22 cellular contexts compared by ENCODE assay signal in genomic region chr21:29538115-29538514, GRCh38.
DNase-seq lines count a peak whose midpoint lies in the region; ATAC-seq and TF ChIP-seq lines count a peak whose summit lies in the region.
"Had no signal": no experiment of that assay in that cellular context is flagged by ENCODE, and none has a peak within 500 bp of the region (broad histone marks: within the 10 kb centered on the region; RNA-seq: fewer than 3 reads in every experiment).

No MANE protein-coding gene starts in this region.

- no peaks in the 10 kb centered on the region for H3K9me3 ChIP-seq in AG04450 (ENCODE audit: control insufficient read depth, insufficient read depth, low read length)
- H3K9me3 ChIP-seq: gastroesophageal sphincter, prostate gland had no signal

- no peak for ATAC-seq in GM18498 (IDR thresholded peaks at IDR 0.05; ENCODE audit: unreplicated experiment)
- ATAC-seq: gastroesophageal sphincter, T-helper 17 cell had no signal

- CTCF ChIA-PET in AG04450 (lab: Charles Lee): interaction anchor here (0.6 kb wide), 1 partner anchor 386 kb away, joined by 3 read pairs; no protein-coding TSS in a partner anchor

- H3K4me3 ChIP-seq in AG04450 (ENCODE audit: low read depth, low read length): no peak overlapping the region
- H3K4me3 ChIP-seq: coronary artery, gastroesophageal sphincter, prostate gland had no signal

- no peak overlapping the region for H3K27ac ChIP-seq in AG04450 (ENCODE audit: low read depth, low read length)
- H3K27ac ChIP-seq: coronary artery, gastroesophageal sphincter, KMS-11, prostate gland, VCaP had no signal

- no peaks in the 10 kb centered on the region for H3K27me3 ChIP-seq in AG04450 (ENCODE audit: control insufficient read depth, insufficient read depth, low read length)
- H3K27me3 ChIP-seq: gastroesophageal sphincter had no signal

- POLR2A ChIA-PET in AG04450 (lab: Yijun Ruan, JAX): no interaction called here

- peak; percentile 20 for DNase-seq in AG04450 (ENCODE audit: low read depth, low spot score)
- DNase-seq in LHCN-M2 (ENCODE audit: low read depth): peak; percentile 41
- peak; percentile 16 for DNase-seq in brain pericyte (ENCODE audit: low read depth, low spot score)
- peak; percentile 68 for DNase-seq in iris pigment epithelial cell (ENCODE audit: low read depth)
- no peak for DNase-seq in NCI-H2081 (lab: John Stamatoyannopoulos, UW)
- no peak for DNase-seq in germinal center (ENCODE audit: low spot score)
- no peak for DNase-seq in HPDE6-E6E7 (ENCODE audit: extremely low spot score)
- DNase-seq: activated CD4-positive, alpha-beta T cell treated with anti-CD3 and anti-CD28 coated beads, Interleukin-2, amount 50 U/mL, for 4 hours; anterior cingulate cortex; DMS 273 treated with DMSO at 0.1 percent for 48 hours; NCI-H1092 treated with DMSO at 0.1 percent for 48 hours; NCI-H524; nephron progenitor cell; stimulated activated CD8-positive, alpha-beta memory T cell treated with anti-CD3 and anti-CD28 coated beads, Interleukin-4, amount 100 ng/mL, for 48 hours; substantia nigra; T-helper 17 cell had no signal

- TF ChIP-seq CTCF in AG04450 (IDR thresholded peaks at IDR 0.05; ENCODE audit: low read depth, low read length): no peak

Comparison
In these comparisons a context has a peak if more than half of its experiments do, and no peak if none do; other contexts are left out.
1. DNase-seq: peak in AG04450 (single experiment), LHCN-M2 (single experiment), brain pericyte (single experiment) and iris pigment epithelial cell (single experiment); none in NCI-H2081 (0 of 2), germinal center (single experiment) and HPDE6-E6E7 (single experiment).